ENCODE assay signal across 12 cellular contexts in the genomic region with DNA sequence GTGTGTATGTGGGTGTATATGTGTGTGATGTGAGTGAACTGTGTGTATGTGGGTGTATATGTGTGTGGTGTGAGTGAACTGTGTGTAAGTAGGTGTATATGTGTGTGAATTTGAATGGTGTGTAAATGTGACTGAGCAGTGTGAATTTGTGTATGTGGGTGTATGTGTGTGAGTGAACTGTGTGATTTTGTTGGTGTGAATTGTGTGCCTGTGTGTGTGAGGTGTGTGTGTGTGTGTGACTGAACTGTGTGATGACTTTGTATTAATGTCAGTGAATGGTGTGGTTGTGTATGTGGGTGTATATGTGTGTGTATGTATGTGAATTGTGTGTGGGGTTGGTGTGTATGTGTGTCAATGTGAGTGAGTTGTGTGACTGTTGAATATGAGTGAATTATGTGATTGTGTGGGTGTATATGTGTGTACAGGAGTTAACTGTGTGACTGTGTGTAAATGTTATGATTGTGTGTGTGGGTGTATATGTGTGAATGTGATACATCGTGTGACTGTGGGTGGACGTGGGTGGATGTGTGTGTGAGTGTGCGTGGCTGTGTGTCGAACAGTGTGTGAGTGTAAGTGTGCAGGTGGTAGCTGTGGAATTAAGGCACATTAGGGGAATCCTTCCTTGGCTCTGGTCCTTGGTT. TPM values are rescaled to one million over a fixed set of nuclear protein-coding genes. Genes with fewer than 3 reads are reported as not detected.
"Had no signal": no experiment of that assay in that cellular context is flagged by ENCODE, and none has a peak within 500 bp of the region (broad histone marks: within the 10 kb centered on the region; RNA-seq: fewer than 3 reads in every experiment).

No MANE protein-coding gene starts in this region.

RNA-seq across cellular contexts. Expression of gene GSTT2, which starts 6.7 kb away (rescaled TPM):
- total RNA-seq: activated B cell treated with CpG ODN at 0.5 μM for 24 hours; activated CD8-positive, alpha-beta T cell treated with anti-CD3 and anti-CD28 coated beads for 36 hours; activated naive CD8-positive, alpha-beta T cell treated with anti-CD3 and anti-CD28 coated beads, Interleukin-2, amount 10 ng/mL, durations not matched to agents 7 days and 5 days; activated T-cell treated with anti-CD3 and anti-CD28 coated beads, Interleukin-2, amount 50 U/mL, for 4 hours; ascending aorta; T-helper 17 cell had no signal

RNA-seq across cellular contexts. Expression of gene GSTT4, which starts 18.6 kb away (rescaled TPM):
- total RNA-seq: activated B cell treated with CpG ODN at 0.5 μM for 24 hours; activated CD8-positive, alpha-beta T cell treated with anti-CD3 and anti-CD28 coated beads for 36 hours; activated naive CD4-positive, alpha-beta T cell treated with anti-CD3 and anti-CD28 coated beads, Interleukin-2, amount 50 U/mL, for 72 hours; activated naive CD8-positive, alpha-beta T cell treated with anti-CD3 and anti-CD28 coated beads, Interleukin-2, amount 10 ng/mL, durations not matched to agents 7 days and 5 days; activated T-cell treated with anti-CD3 and anti-CD28 coated beads, Interleukin-2, amount 50 U/mL, for 4 hours; ascending aorta; endodermal cell; esophagus muscularis mucosa; foreskin keratinocyte; gastrocnemius medialis; heart left ventricle; T-helper 17 cell had no signal
- polyA plus RNA-seq: foreskin keratinocyte, heart left ventricle had no signal

RNA-seq across cellular contexts. Expression of gene DDTL, which starts 20.0 kb away (rescaled TPM):
- total RNA-seq: activated CD8-positive, alpha-beta T cell treated with anti-CD3 and anti-CD28 coated beads for 36 hours; activated naive CD8-positive, alpha-beta T cell treated with anti-CD3 and anti-CD28 coated beads, Interleukin-2, amount 10 ng/mL, durations not matched to agents 7 days and 5 days; ascending aorta had no signal
